38 cellular contexts compared by ENCODE assay signal in the genomic region with DNA sequence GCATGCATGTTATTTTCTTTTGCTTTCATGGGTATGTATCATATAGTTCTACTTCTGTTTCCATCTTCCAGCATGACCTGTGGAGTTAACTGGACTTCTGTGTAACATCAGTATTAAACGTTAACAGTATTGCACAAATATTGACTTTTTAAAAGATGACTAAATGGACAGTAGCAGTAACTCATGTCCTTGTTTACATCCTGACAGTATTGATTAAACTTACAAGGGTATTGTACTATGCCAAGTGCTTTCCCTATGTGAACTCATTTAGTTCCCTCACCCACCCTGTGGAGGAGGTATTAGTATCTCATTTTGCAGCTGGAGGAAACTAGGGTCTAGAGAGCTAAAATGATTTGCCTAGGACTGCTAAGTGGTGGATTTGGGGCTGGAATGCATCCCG.
"Had no signal": no experiment of that assay in that cellular context is flagged by ENCODE, and none has a peak within 500 bp of the region (broad histone marks: within the 10 kb centered on the region; RNA-seq: fewer than 3 reads in every experiment).

No MANE protein-coding gene starts in this region.

- H3K9me3 Mint-ChIP-seq: activated naive CD4-positive, alpha-beta T cell treated with anti-CD3 and anti-CD28 coated beads, Interleukin-2, amount 10 ng/mL, durations not matched to agents 7 days and 5 days; activated naive CD4-positive, alpha-beta T cell treated with anti-CD3 and anti-CD28 coated beads, Interleukin-2, amount 50 U/mL, for 24 hours; activated naive CD8-positive, alpha-beta T cell treated with anti-CD3 and anti-CD28 coated beads, Interleukin-2, amount 10 ng/mL, durations not matched to agents 7 days and 5 days; activated T-helper 2 cell treated with anti-CD3 and anti-CD28 coated beads, Interferon-gamma antibody, Interleukin-2, Interleukin-4, amounts not matched to agents 10 μg/mL and 5 μg/mL and 100 μg/mL, durations not matched to agents 14 hours and 24 hours and 36 hours had no signal

- FAIRE-seq: bronchial epithelial cell, colon, TTC549 had no signal

- H3K27ac ChIP-seq: ascending aorta, cardiac muscle cell, VCaP had no signal

- H3K36me3 Mint-ChIP-seq: activated CD8-positive, alpha-beta memory T cell treated with anti-CD3 and anti-CD28 coated beads, Interleukin-2, amount 10 ng/mL, durations not matched to agents 7 days and 5 days; activated naive CD4-positive, alpha-beta T cell treated with anti-CD3 and anti-CD28 coated beads, Interleukin-2, amount 10 ng/mL, durations not matched to agents 7 days and 5 days; activated naive CD4-positive, alpha-beta T cell treated with anti-CD3 and anti-CD28 coated beads, Interleukin-2, amount 50 U/mL, for 24 hours; activated naive CD8-positive, alpha-beta T cell; activated naive CD8-positive, alpha-beta T cell treated with anti-CD3 and anti-CD28 coated beads, Interleukin-2, amount 10 ng/mL, durations not matched to agents 7 days and 5 days; brain had no signal

- H3K4me1 Mint-ChIP-seq: activated CD4-positive, alpha-beta memory T cell treated with anti-CD3 and anti-CD28 coated beads, Interleukin-2, amount 10 ng/mL, durations not matched to agents 7 days and 5 days; activated CD4-positive, alpha-beta T cell treated with anti-CD3 and anti-CD28 coated beads for 36 hours; activated CD4-positive, alpha-beta T cell treated with anti-CD3 and anti-CD28 coated beads, Interleukin-2, amount 10 ng/mL, durations not matched to agents 7 days and 5 days; activated CD8-positive, alpha-beta memory T cell treated with anti-CD3 and anti-CD28 coated beads, Interleukin-2, amount 10 ng/mL, durations not matched to agents 7 days and 5 days; activated naive CD4-positive, alpha-beta T cell treated with anti-CD3 and anti-CD28 coated beads, Interleukin-2, amount 10 ng/mL, durations not matched to agents 7 days and 5 days; activated naive CD4-positive, alpha-beta T cell treated with anti-CD3 and anti-CD28 coated beads, Interleukin-2, amount 50 U/mL, for 24 hours; activated naive CD8-positive, alpha-beta T cell treated with anti-CD3 and anti-CD28 coated beads, Interleukin-2, amount 10 ng/mL, durations not matched to agents 7 days and 5 days; activated naive CD8-positive, alpha-beta T cell treated with anti-CD3 and anti-CD28 coated beads, Interleukin-2, amount 50 U/mL, for 24 hours; central memory CD8-positive, alpha-beta T cell had no signal

- H3K27ac Mint-ChIP-seq: activated CD4-positive, alpha-beta memory T cell treated with anti-CD3 and anti-CD28 coated beads, Interleukin-2, amount 10 ng/mL, durations not matched to agents 7 days and 5 days; activated CD4-positive, alpha-beta T cell treated with anti-CD3 and anti-CD28 coated beads for 36 hours; activated CD4-positive, alpha-beta T cell treated with anti-CD3 and anti-CD28 coated beads, Interleukin-2, amount 10 ng/mL, durations not matched to agents 7 days and 5 days; activated CD8-positive, alpha-beta memory T cell treated with anti-CD3 and anti-CD28 coated beads, Interleukin-2, amount 10 ng/mL, durations not matched to agents 7 days and 5 days; activated CD8-positive, alpha-beta T cell treated with anti-CD3 and anti-CD28 coated beads, Interleukin-2, amount 10 ng/mL, durations not matched to agents 7 days and 5 days; activated naive CD4-positive, alpha-beta T cell treated with anti-CD3 and anti-CD28 coated beads, Interleukin-2, amount 10 ng/mL, durations not matched to agents 7 days and 5 days; activated naive CD4-positive, alpha-beta T cell treated with anti-CD3 and anti-CD28 coated beads, Interleukin-2, amount 50 U/mL, for 24 hours; activated naive CD8-positive, alpha-beta T cell; activated naive CD8-positive, alpha-beta T cell treated with anti-CD3 and anti-CD28 coated beads, Interleukin-2, amount 10 ng/mL, durations not matched to agents 7 days and 5 days; activated naive CD8-positive, alpha-beta T cell treated with anti-CD3 and anti-CD28 coated beads, Interleukin-2, amount 50 U/mL, for 24 hours; activated T-cell treated with anti-CD3 and anti-CD28 coated beads, Interleukin-2, amount 50 U/mL, for 24 hours; activated T-helper 2 cell treated with anti-CD3 and anti-CD28 coated beads, Interferon-gamma antibody, Interleukin-2, Interleukin-4, amounts not matched to agents 10 μg/mL and 5 μg/mL and 100 μg/mL, durations not matched to agents 14 hours and 24 hours and 36 hours; brain; T-helper 2 cell treated with Interferon-gamma antibody and Interleukin-4, amounts not matched to agents 5 μg/mL and 100 μg/mL, for 36 hours had no signal

- H3K4me3 Mint-ChIP-seq: activated CD4-positive, alpha-beta memory T cell treated with anti-CD3 and anti-CD28 coated beads, Interleukin-2, amount 10 ng/mL, durations not matched to agents 7 days and 5 days; activated CD4-positive, alpha-beta T cell treated with anti-CD3 and anti-CD28 coated beads for 36 hours; activated CD4-positive, alpha-beta T cell treated with anti-CD3 and anti-CD28 coated beads, Interleukin-2, amount 10 ng/mL, durations not matched to agents 7 days and 5 days; activated CD8-positive, alpha-beta memory T cell treated with anti-CD3 and anti-CD28 coated beads, Interleukin-2, amount 10 ng/mL, durations not matched to agents 7 days and 5 days; activated CD8-positive, alpha-beta T cell treated with anti-CD3 and anti-CD28 coated beads, Interleukin-2, amount 10 ng/mL, durations not matched to agents 7 days and 5 days; activated naive CD4-positive, alpha-beta T cell treated with anti-CD3 and anti-CD28 coated beads, Interleukin-2, amount 10 ng/mL, durations not matched to agents 7 days and 5 days; activated naive CD4-positive, alpha-beta T cell treated with anti-CD3 and anti-CD28 coated beads, Interleukin-2, amount 50 U/mL, for 24 hours; activated naive CD8-positive, alpha-beta T cell; activated naive CD8-positive, alpha-beta T cell treated with anti-CD3 and anti-CD28 coated beads, Interleukin-2, amount 10 ng/mL, durations not matched to agents 7 days and 5 days; activated naive CD8-positive, alpha-beta T cell treated with anti-CD3 and anti-CD28 coated beads, Interleukin-2, amount 50 U/mL, for 24 hours; activated T-cell treated with anti-CD3 and anti-CD28 coated beads, Interleukin-2, amount 50 U/mL, for 24 hours; brain; central memory CD8-positive, alpha-beta T cell; T-helper 2 cell treated with Interferon-gamma antibody and Interleukin-4, amounts not matched to agents 5 μg/mL and 100 μg/mL, for 36 hours had no signal

- H3K9me3 ChIP-seq: ascending aorta had no signal

- DNase-seq: activated CD4-positive, alpha-beta memory T cell treated with anti-CD3 and anti-CD28 coated beads, Interleukin-2, amount 10 ng/mL, durations not matched to agents 7 days and 5 days; activated CD4-positive, alpha-beta T cell treated with anti-CD3 and anti-CD28 coated beads for 1 hour; activated CD4-positive, alpha-beta T cell treated with anti-CD3 and anti-CD28 coated beads for 36 hours; activated CD4-positive, alpha-beta T cell treated with anti-CD3 and anti-CD28 coated beads for 48 hours; activated CD4-positive, alpha-beta T cell treated with anti-CD3 and anti-CD28 coated beads, Interleukin-2, amount 10 ng/mL, durations not matched to agents 7 days and 5 days; activated CD4-positive, alpha-beta T cell treated with anti-CD3 and anti-CD28 coated beads, Interleukin-2, amount 50 U/mL, for 48 hours; activated CD4-positive, CD25-positive, alpha-beta regulatory T cell; activated CD8-positive, alpha-beta memory T cell treated with anti-CD3 and anti-CD28 coated beads for 24 hours; activated CD8-positive, alpha-beta memory T cell treated with anti-CD3 and anti-CD28 coated beads, Interleukin-2, amount 10 ng/mL, durations not matched to agents 7 days and 5 days; activated CD8-positive, alpha-beta memory T cell treated with anti-CD3 and anti-CD28 coated beads, Interleukin-2, amount 50 U/mL, for 48 hours; activated CD8-positive, alpha-beta T cell treated with anti-CD3 and anti-CD28 coated beads, Interleukin-2, amount 10 ng/mL, durations not matched to agents 7 days and 5 days; activated effector memory CD4-positive, alpha-beta T cell treated with Interleukin-2 at 50 U/mL for 16 hours; activated gamma-delta T cell; activated naive CD4-positive, alpha-beta T cell treated with anti-CD3 and anti-CD28 coated beads, Interleukin-2, amount 10 ng/mL, durations not matched to agents 7 days and 5 days; activated naive CD4-positive, alpha-beta T cell treated with Interleukin-2 at 50 U/mL for 16 hours; activated naive CD8-positive, alpha-beta T cell treated with anti-CD3 and anti-CD28 coated beads, Interleukin-2, amount 10 ng/mL, durations not matched to agents 7 days and 5 days; activated naive CD8-positive, alpha-beta T cell treated with anti-CD3 and anti-CD28 coated beads, Interleukin-2, amount 50 U/mL, for 24 hours; activated T-cell treated with anti-CD3 and anti-CD28 coated beads, Interleukin-2, amount 50 U/mL, for 24 hours; activated T-cell treated with anti-CD3 and anti-CD28 coated beads, Interleukin-2, amount 50 U/mL, for 48 hours; amygdala; anterior cingulate cortex; caudate nucleus; cerebellar nuclear complex; T-helper 2 cell; T-helper 9 cell had no signal

- H3K4me3 ChIP-seq: ascending aorta, cardiac muscle cell had no signal

- H3K36me3 ChIP-seq: ascending aorta, cardiac muscle cell had no signal

- ATAC-seq: activated CD4-positive, alpha-beta T cell treated with anti-CD3 and anti-CD28 coated beads for 36 hours; activated CD4-positive, CD25-positive, alpha-beta regulatory T cell treated with anti-CD3 and anti-CD28 coated beads, Interleukin-2, amount 50 U/mL, for 24 hours; activated CD8-positive, alpha-beta memory T cell treated with anti-CD3 and anti-CD28 coated beads, Interleukin-2, amount 10 ng/mL, durations not matched to agents 7 days and 5 days; activated CD8-positive, alpha-beta T cell treated with anti-CD3 and anti-CD28 coated beads, Interleukin-2, amount 10 ng/mL, durations not matched to agents 7 days and 5 days; activated naive CD8-positive, alpha-beta T cell treated with anti-CD3 and anti-CD28 coated beads, Interleukin-2, amount 50 U/mL, for 24 hours had no signal

- H3K27me3 Mint-ChIP-seq: activated CD4-positive, alpha-beta memory T cell treated with anti-CD3 and anti-CD28 coated beads, Interleukin-2, amount 10 ng/mL, durations not matched to agents 7 days and 5 days; activated CD4-positive, alpha-beta T cell treated with anti-CD3 and anti-CD28 coated beads, Interleukin-2, amount 10 ng/mL, durations not matched to agents 7 days and 5 days; activated naive CD4-positive, alpha-beta T cell treated with anti-CD3 and anti-CD28 coated beads, Interleukin-2, amount 10 ng/mL, durations not matched to agents 7 days and 5 days; activated naive CD4-positive, alpha-beta T cell treated with anti-CD3 and anti-CD28 coated beads, Interleukin-2, amount 50 U/mL, for 24 hours; activated naive CD8-positive, alpha-beta T cell treated with anti-CD3 and anti-CD28 coated beads, Interleukin-2, amount 10 ng/mL, durations not matched to agents 7 days and 5 days; activated naive CD8-positive, alpha-beta T cell treated with anti-CD3 and anti-CD28 coated beads, Interleukin-2, amount 50 U/mL, for 24 hours; central memory CD8-positive, alpha-beta T cell had no signal

- H3K4me1 ChIP-seq: ascending aorta had no signal

- H3K27me3 ChIP-seq: ascending aorta, cardiac muscle cell had no signal
